In genomic region chr17:31758646-31759045, GRCh38 we compare ENCODE assay signal across 26 cellular contexts.
"Had no signal": no experiment of that assay in that cellular context is flagged by ENCODE, and none has a peak within 500 bp of the region (broad histone marks: within the 10 kb centered on the region; RNA-seq: fewer than 3 reads in every experiment).

No MANE protein-coding gene starts in this region.

- H3K4me3 ChIP-seq: SK-N-MC had no signal

- H3K36me3 Mint-ChIP-seq: activated naive CD4-positive, alpha-beta T cell treated with anti-CD3 and anti-CD28 coated beads, Interleukin-2, amount 50 U/mL, for 72 hours; T-cell had no signal

- ATAC-seq: activated CD4-positive, CD25-positive, alpha-beta regulatory T cell treated with anti-CD3 and anti-CD28 coated beads, Interleukin-2, amount 50 U/mL, for 24 hours; activated CD8-positive, alpha-beta T cell treated with anti-CD3 and anti-CD28 coated beads, Interleukin-2, amount 10 ng/mL, durations not matched to agents 7 days and 5 days; activated naive CD4-positive, alpha-beta T cell treated with anti-CD3 and anti-CD28 coated beads, Interleukin-2, amount 50 U/mL, for 72 hours; activated naive CD8-positive, alpha-beta T cell treated with anti-CD3 and anti-CD28 coated beads, Interleukin-2, amount 50 U/mL, for 24 hours; Right ventricle myocardium inferior; T-cell had no signal

- H3K27ac ChIP-seq: SK-N-MC, WERI-Rb-1 had no signal

- H3K27ac Mint-ChIP-seq: activated CD8-positive, alpha-beta T cell treated with anti-CD3 and anti-CD28 coated beads, Interleukin-2, amount 10 ng/mL, durations not matched to agents 7 days and 5 days; activated naive CD4-positive, alpha-beta T cell treated with anti-CD3 and anti-CD28 coated beads, Interleukin-2, amount 50 U/mL, for 72 hours; activated naive CD8-positive, alpha-beta T cell treated with anti-CD3 and anti-CD28 coated beads, Interleukin-2, amount 50 U/mL, for 24 hours; activated T-cell treated with anti-CD3 and anti-CD28 coated beads, Interleukin-2, amount 50 U/mL, for 24 hours; activated T-helper 1 cell treated with anti-CD3 and anti-CD28 coated beads, Interleukin-12 subunit alpha, Interleukin-12 subunit beta, Interleukin-2, Interleukin-4 antibody, amounts not matched to agents 30 ng/mL and 10 ng/mL and 1 ng/mL, durations not matched to agents 14 hours and 24 hours and 36 hours; T-cell had no signal

- H3K9me3 Mint-ChIP-seq: activated naive CD4-positive, alpha-beta T cell treated with anti-CD3 and anti-CD28 coated beads, Interleukin-2, amount 50 U/mL, for 72 hours; activated naive CD8-positive, alpha-beta T cell treated with anti-CD3 and anti-CD28 coated beads, Interleukin-2, amount 50 U/mL, for 24 hours; activated T-cell treated with anti-CD3 and anti-CD28 coated beads, Interleukin-2, amount 50 U/mL, for 24 hours; activated T-helper 1 cell treated with anti-CD3 and anti-CD28 coated beads, Interleukin-12 subunit alpha, Interleukin-12 subunit beta, Interleukin-2, Interleukin-4 antibody, amounts not matched to agents 30 ng/mL and 10 ng/mL and 1 ng/mL, durations not matched to agents 14 hours and 24 hours and 36 hours had no signal

- DNase-seq: activated CD4-positive, alpha-beta T cell treated with anti-CD3 and anti-CD28 coated beads for 4 hours; activated CD4-positive, alpha-beta T cell treated with anti-CD3 and anti-CD28 coated beads, Interleukin-2, amount 50 U/mL, for 4 hours; activated CD8-positive, alpha-beta memory T cell treated with anti-CD3 and anti-CD28 coated beads, Interleukin-2, amount 50 U/mL, for 48 hours; activated CD8-positive, alpha-beta T cell treated with anti-CD3 and anti-CD28 coated beads, Interleukin-2, amount 10 ng/mL, durations not matched to agents 7 days and 5 days; activated effector memory CD4-positive, alpha-beta T cell treated with Interleukin-2 at 50 U/mL for 16 hours; activated naive CD4-positive, alpha-beta T cell; activated naive CD8-positive, alpha-beta T cell treated with anti-CD3 and anti-CD28 coated beads, Interleukin-2, amount 50 U/mL, for 24 hours; activated T-cell treated with anti-CD3 and anti-CD28 coated beads, Interleukin-2, amount 50 U/mL, for 24 hours; cerebellar nuclear complex; Kasumi-1; KBM-7; NCI-H1048; NCI-H1930; NCI-H2171; NCI-H345; NCI-H510A; NCI-H526 treated with DMSO at 0.1 percent for 48 hours; NCI-H82; T-cell; T-helper 2 cell; WERI-Rb-1 had no signal

- H3K4me3 Mint-ChIP-seq: activated CD8-positive, alpha-beta T cell treated with anti-CD3 and anti-CD28 coated beads, Interleukin-2, amount 10 ng/mL, durations not matched to agents 7 days and 5 days; activated naive CD8-positive, alpha-beta T cell treated with anti-CD3 and anti-CD28 coated beads, Interleukin-2, amount 50 U/mL, for 24 hours; activated T-cell treated with anti-CD3 and anti-CD28 coated beads, Interleukin-2, amount 50 U/mL, for 24 hours; activated T-helper 1 cell treated with anti-CD3 and anti-CD28 coated beads, Interleukin-12 subunit alpha, Interleukin-12 subunit beta, Interleukin-2, Interleukin-4 antibody, amounts not matched to agents 30 ng/mL and 10 ng/mL and 1 ng/mL, durations not matched to agents 14 hours and 24 hours and 36 hours; T-cell had no signal

- H3K4me1 Mint-ChIP-seq: activated naive CD8-positive, alpha-beta T cell treated with anti-CD3 and anti-CD28 coated beads, Interleukin-2, amount 50 U/mL, for 24 hours; T-cell had no signal

- H3K36me3 ChIP-seq: WERI-Rb-1 had no signal
